ENCODE assay signal across 8 cellular contexts in genomic region chr9:106920701-106921283, GRCh38. TPM values are rescaled to one million over a fixed set of nuclear protein-coding genes. Genes with fewer than 3 reads are reported as not detected.
DNase-seq lines count a peak whose midpoint lies in the region; FAIRE-seq and TF ChIP-seq lines count a peak whose summit lies in the region.

No MANE protein-coding gene starts in this region.

- H3K36me3 ChIP-seq in SJSA1: peaks cover 26% of the 10 kb centered on the region
- peaks cover 16 to 23% of the 10 kb centered on the region in 2 experiments for H3K36me3 ChIP-seq in trophoblast cell (ENCODE audit: control insufficient read depth in 1 of 2, insufficient read depth in 2 of 2, low read length in 2 of 2)

- H3K9ac ChIP-seq in trophoblast cell (ENCODE audit: low read length): no peak overlapping the region

- peak overlapping the region; percentile 75 for H3K27ac ChIP-seq in SJSA1
- peak overlapping the region; percentile 98 for H3K27ac ChIP-seq in trophoblast cell (ENCODE audit: low read depth, low read length)

- FAIRE-seq in GM12892 (lab: Jason Lieb, UNC): no peak

- no peak overlapping the region for H2AFZ ChIP-seq in trophoblast cell (ENCODE audit: insufficient read depth, low read length, poor library complexity)

- peak overlapping the region; percentile 50 for H3K4ac ChIP-seq in trophoblast cell (ENCODE audit: low read depth, low read length)

- H3K4me3 ChIP-seq in SJSA1 (no peak overlapping the region), trophoblast cell (ENCODE audit: low read depth, low read length) (no peak overlapping the region)

- H3K27me3 ChIP-seq in SJSA1 (replicated peaks) (no peaks in the 10 kb centered on the region), trophoblast cell (ENCODE audit: insufficient read depth, low read length) (no peaks in the 10 kb centered on the region)

- peak overlapping the region; percentile 50 for H3K14ac ChIP-seq in trophoblast cell (ENCODE audit: low read length)

- intact Hi-C loops in head of caudate nucleus (cut with DNase I): no loop called here

- WGBS in trophoblast cell (ENCODE audit: extremely low coverage, insufficient coverage, insufficient read length): no CpG with 5 or more reads among the region's 4 CpGs

- peaks cover 37% of the 10 kb centered on the region for H3K4me1 ChIP-seq in SJSA1 (replicated peaks)
- peaks cover 15 to 17% of the 10 kb centered on the region in 2 experiments for H3K4me1 ChIP-seq in trophoblast cell (ENCODE audit: control insufficient read depth in 1 of 2, insufficient read depth in 2 of 2, low read length in 2 of 2)

- peak overlapping the region; percentile 64 for H4K8ac ChIP-seq in trophoblast cell (ENCODE audit: low read depth, low read length)

- peak overlapping the region; percentile 21 for H2BK12ac ChIP-seq in trophoblast cell (ENCODE audit: low read length)

- DNase-seq in Daoy (ENCODE audit: low read depth) (peak; percentile 18), SJSA1 (ENCODE audit: low read depth in 1 of 2, low spot score in 2 of 2) (peak in 1 of 2 experiments; percentile 39), head of caudate nucleus (peak in 26 of 42 donors; percentile 24 to 73 (median 52)), trophoblast cell (no peak), SHP77 treated with DMSO at 0.1 percent for 48 hours (lab: John Stamatoyannopoulos, UW) (no peak), NCI-H1048 (lab: John Stamatoyannopoulos, UW) (no peak), UCSD-AML1 (lab: John Stamatoyannopoulos, UW; ENCODE audit: unreplicated experiment) (no peak), GM12892 (ENCODE audit: insufficient read length) (no peak)

- peaks cover 21% of the 10 kb centered on the region for H3K79me1 ChIP-seq in trophoblast cell (ENCODE audit: low read length)

- H3K23ac ChIP-seq in trophoblast cell (ENCODE audit: low read length): no peak overlapping the region

- H3K79me2 ChIP-seq in trophoblast cell (ENCODE audit: control insufficient read depth, insufficient read depth, low read length, poor library complexity): peaks cover 4% of the 10 kb centered on the region

- H2AK5ac ChIP-seq in trophoblast cell (ENCODE audit: low read length): peak overlapping the region; percentile 11

- H4K12ac ChIP-seq in trophoblast cell (ENCODE audit: low read depth, low read length): peak overlapping the region; percentile 9

- H2BK5ac ChIP-seq in trophoblast cell (ENCODE audit: low read depth, low read length, poor library complexity): peak overlapping the region; percentile 90

- H4K91ac ChIP-seq in trophoblast cell (ENCODE audit: low read depth, low read length): peak overlapping the region; percentile 91

- H3K4me2 ChIP-seq in trophoblast cell (ENCODE audit: low read length): peak overlapping the region; percentile 14

- peak overlapping the region; percentile 24 for H2BK120ac ChIP-seq in trophoblast cell (ENCODE audit: insufficient read depth, low read length, poor library complexity)

- no peak for TF ChIP-seq POLR2A in GM12892 (IDR thresholded peaks at IDR 0.05; ENCODE audit: low read depth, low read length)

- H3K9me3 ChIP-seq in SJSA1 (replicated peaks) (no peaks in the 10 kb centered on the region), trophoblast cell (ENCODE audit: insufficient read depth, low read depth, low read length) (peaks cover 2% of the 10 kb centered on the region)

- peak overlapping the region; percentile 61 for H3K18ac ChIP-seq in trophoblast cell (ENCODE audit: low read length)

RNA-seq across cellular contexts. Expression of gene ZNF462, which starts 57.8 kb away (rescaled TPM):
- 15.7 and 20.6 TPM in 2 replicates for total RNA-seq in Daoy (2014; rRNA removed; shearing (Covaris generic))
- total RNA-seq in SJSA1 (2014; rRNA removed; shearing (Covaris generic)): 6.5 and 11.9 TPM in 2 replicates
- polyA plus RNA-seq in trophoblast cell (2013): 20.2 and 22.5 TPM in 2 replicates
- polyA plus RNA-seq in GM12892 (2012; ENCODE audit: missing spikeins): 0.42 TPM

Comparison
In these comparisons a context has a peak if more than half of its experiments do, and no peak if none do; other contexts are left out.
1. DNase-seq: peak in Daoy (single experiment) and head of caudate nucleus (26 of 42); none in trophoblast cell (0 of 2), SHP77 treated with DMSO at 0.1 percent for 48 hours (single experiment), NCI-H1048 (single experiment), UCSD-AML1 (single experiment) and GM12892 (single experiment).